In the genomic region with DNA sequence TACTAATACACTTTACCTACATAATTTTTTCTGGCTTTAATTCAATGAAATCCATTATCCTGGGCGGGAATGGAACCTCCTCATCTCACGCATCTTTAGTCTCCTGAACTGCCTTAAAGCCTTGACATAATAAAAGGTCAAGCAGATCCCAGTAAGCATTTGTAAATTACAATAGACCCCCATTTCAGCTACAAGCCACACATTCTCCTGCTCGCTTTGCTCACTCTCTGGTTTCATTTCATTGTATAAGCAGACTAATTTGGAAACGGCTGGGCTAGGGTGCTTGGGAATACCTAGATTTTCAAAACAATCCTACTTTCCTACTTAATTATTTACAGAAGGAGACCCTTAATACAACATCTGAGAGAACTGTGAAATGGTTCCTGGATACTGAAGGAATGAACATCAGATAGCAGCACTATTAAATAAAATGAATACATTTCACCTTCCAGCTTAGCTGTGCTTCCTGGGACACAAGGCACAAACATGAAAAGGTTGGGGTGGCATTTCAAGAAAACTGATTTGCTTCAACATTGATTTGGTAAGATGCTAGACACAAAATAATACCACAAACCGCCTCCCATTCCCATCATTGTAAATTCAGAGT, we compare ENCODE assay signal across 1 cellular context.
TF ChIP-seq lines count a peak whose summit lies in the region.

No MANE protein-coding gene starts in this region.

TF ChIP-seq in HepG2, 621 proteins besides CTCF, POLR2A, EP300 and RAD21:
- TF ChIP-seq SIN3A (IDR thresholded peaks at IDR 0.05; ENCODE audit: borderline replicate concordance, low read depth, low read length) = no peak
